14 cellular contexts compared by ENCODE assay signal in genomic region chr4:114691865-114692264, GRCh38.
DNase-seq lines count a peak whose midpoint lies in the region; ATAC-seq, FAIRE-seq and TF ChIP-seq lines count a peak whose summit lies in the region.
"Had no signal": no experiment of that assay in that cellular context is flagged by ENCODE, and none has a peak within 500 bp of the region (broad histone marks: within the 10 kb centered on the region; RNA-seq: fewer than 3 reads in every experiment).

No MANE protein-coding gene starts in this region.

- H3K27ac ChIP-seq in brain microvascular endothelial cell = no peak overlapping the region
- H3K27ac ChIP-seq: breast epithelium, vagina had no signal

- H3K27me3 ChIP-seq in brain microvascular endothelial cell (replicated peaks) = no peaks in the 10 kb centered on the region
- H3K27me3 ChIP-seq: breast epithelium, vagina had no signal

- DNase-seq in GM12892 (ENCODE audit: insufficient read length) (no peak), type B pancreatic cell (ENCODE audit: extremely low spot score, unreplicated experiment) (no peak), left cardiac atrium (no peak), cortex of kidney (lab: John Stamatoyannopoulos, UW) (no peak), brain microvascular endothelial cell (no peak)
- DNase-seq: erythroblast, Kasumi-1, NCI-H2227 treated with DMSO at 0.1 percent for 48 hours had no signal

- ATAC-seq in GM19395 (IDR thresholded peaks at IDR 0.05; ENCODE audit: unreplicated experiment) (peak; percentile 93), HG02759 (IDR thresholded peaks at IDR 0.05; ENCODE audit: unreplicated experiment) (peak; percentile 82), HG03439 (IDR thresholded peaks at IDR 0.05; ENCODE audit: unreplicated experiment) (peak; percentile 82), left cardiac atrium (no peak)

- no peak overlapping the region for H3K27ac Mint-ChIP-seq in type B pancreatic cell

- H3K4me3 ChIP-seq in brain microvascular endothelial cell (ENCODE audit: low read depth, low read length) = no peak overlapping the region
- H3K4me3 ChIP-seq: breast epithelium, vagina had no signal

- TF ChIP-seq POLR2A in GM12892 (IDR thresholded peaks at IDR 0.05; ENCODE audit: low read depth, low read length) = no peak

- intact Hi-C loops in left cardiac atrium (cut with DNase I) = loop anchor here in 1 of 2 donors (10.0 kb wide), 1 partner anchor 307 kb away; no protein-coding TSS in a partner anchor

- no peaks in the 10 kb centered on the region for H3K36me3 ChIP-seq in brain microvascular endothelial cell (replicated peaks)
- H3K36me3 ChIP-seq: breast epithelium, vagina had no signal

- in situ Hi-C loops in brain microvascular endothelial cell (cut with HindIII; ENCODE audit: low pct_ligation_motif_present, low sequenced_read_pairs) = no loop called here

- H3K9me3 Mint-ChIP-seq in type B pancreatic cell = no peaks in the 10 kb centered on the region

- TF ChIP-seq CTCF in type B pancreatic cell (conservative IDR thresholded peaks at IDR 0.05) = no peak
- no peak for TF ChIP-seq CTCF in brain microvascular endothelial cell (IDR thresholded peaks at IDR 0.05; ENCODE audit: low read depth, low read length, missing control alignments)

- H3K4me1 Mint-ChIP-seq in type B pancreatic cell (ENCODE audit: unreplicated experiment) = peaks cover 10% of the 10 kb centered on the region

- peak; percentile 80 for FAIRE-seq in GM12892 (lab: Jason Lieb, UNC)
- FAIRE-seq: H54 had no signal

- H3K27me3 Mint-ChIP-seq in type B pancreatic cell = no peaks in the 10 kb centered on the region

- H3K4me3 Mint-ChIP-seq in type B pancreatic cell = no peak overlapping the region

- no peaks in the 10 kb centered on the region for H3K36me3 Mint-ChIP-seq in type B pancreatic cell

Comparison
In these comparisons a context has a peak if more than half of its experiments do, and no peak if none do; other contexts are left out.
1. ATAC-seq: peak in GM19395 (single experiment), HG02759 (single experiment) and HG03439 (single experiment); none in left cardiac atrium (0 of 2).